ENCODE assay signal across 27 cellular contexts in genomic region chr2:217466104-217466503, GRCh38.
"Had no signal": no experiment of that assay in that cellular context is flagged by ENCODE, and none has a peak within 500 bp of the region (broad histone marks: within the 10 kb centered on the region; RNA-seq: fewer than 3 reads in every experiment).

No MANE protein-coding gene starts in this region.

- H3K4me1 Mint-ChIP-seq: central memory CD8-positive, alpha-beta T cell; immature natural killer cell; naive thymus-derived CD8-positive, alpha-beta T cell; stimulated activated effector memory CD8-positive, alpha-beta T cell treated with anti-CD3 and anti-CD28 coated beads, Interleukin-12 subunit alpha, Interleukin-12 subunit beta, amount 100 ng/mL, for 72 hours had no signal

- H3K27me3 ChIP-seq: esophagus squamous epithelium, heart right ventricle, neutrophil, pancreas, right lobe of liver, stomach, thyroid gland had no signal

- DNase-seq: dermis blood vessel endothelial cell; effector memory CD4-positive, alpha-beta T cell; esophagus squamous epithelium; foreskin melanocyte; glutamatergic neuron; heart right ventricle; hypothalamus; immature natural killer cell; islet precursor cell; kidney glomerular epithelial cell; left ventricle myocardium superior; lower lobe of right lung; mucosa of descending colon; naive thymus-derived CD8-positive, alpha-beta T cell; pancreas; right lobe of liver; stimulated activated CD4-positive, alpha-beta T cell treated with anti-CD3 and anti-CD28 coated beads, Interleukin-2, amount 100 ng/mL, for 24 hours; stimulated activated CD4-positive, alpha-beta T cell treated with anti-CD3 and anti-CD28 coated beads, Interleukin-4, amount 100 ng/mL, for 24 hours; stimulated activated naive CD4-positive, alpha-beta T cell treated with Interleukin-2 at 50 U/mL for 16 hours; stomach had no signal

- ATAC-seq: heart right ventricle; left ventricle myocardium superior; lower lobe of right lung; mucosa of descending colon; naive thymus-derived CD8-positive, alpha-beta T cell; right lobe of liver; stimulated activated effector memory CD8-positive, alpha-beta T cell treated with anti-CD3 and anti-CD28 coated beads, Interleukin-12 subunit alpha, Interleukin-12 subunit beta, amount 100 ng/mL, for 72 hours had no signal

- H3K36me3 Mint-ChIP-seq: mesothelial cell of epicardium; stimulated activated effector memory CD8-positive, alpha-beta T cell treated with anti-CD3 and anti-CD28 coated beads, Interleukin-12 subunit alpha, Interleukin-12 subunit beta, amount 100 ng/mL, for 72 hours; type B pancreatic cell had no signal

- H3K4me3 ChIP-seq: coronary artery, esophagus squamous epithelium, heart right ventricle, lower lobe of right lung, mucosa of descending colon, pancreas, right lobe of liver, stomach, thyroid gland had no signal

- H3K36me3 ChIP-seq: esophagus squamous epithelium, heart right ventricle, lower lobe of right lung, neutrophil, pancreas, right lobe of liver, stomach, thyroid gland had no signal

- H3K27ac Mint-ChIP-seq: immature natural killer cell; mesothelial cell of epicardium; naive thymus-derived CD8-positive, alpha-beta T cell; stimulated activated effector memory CD8-positive, alpha-beta T cell treated with anti-CD3 and anti-CD28 coated beads, Interleukin-12 subunit alpha, Interleukin-12 subunit beta, amount 100 ng/mL, for 72 hours; type B pancreatic cell had no signal

- H3K4me1 ChIP-seq: esophagus squamous epithelium, lower lobe of right lung, pancreas, right lobe of liver, stomach had no signal

- H3K9me3 Mint-ChIP-seq: central memory CD8-positive, alpha-beta T cell; immature natural killer cell; mesothelial cell of epicardium; naive thymus-derived CD8-positive, alpha-beta T cell; stimulated activated effector memory CD8-positive, alpha-beta T cell treated with anti-CD3 and anti-CD28 coated beads, Interleukin-12 subunit alpha, Interleukin-12 subunit beta, amount 100 ng/mL, for 72 hours; type B pancreatic cell had no signal

- H3K9me3 ChIP-seq: esophagus squamous epithelium, lower lobe of right lung, mucosa of descending colon, neutrophil, pancreas, right lobe of liver, stomach, thyroid gland had no signal

- H3K27ac ChIP-seq: heart right ventricle, lower lobe of right lung, neutrophil, pancreas, right lobe of liver, thyroid gland had no signal

- H3K27me3 Mint-ChIP-seq: central memory CD8-positive, alpha-beta T cell had no signal

- H3K4me3 Mint-ChIP-seq: central memory CD8-positive, alpha-beta T cell; immature natural killer cell; mesothelial cell of epicardium; naive thymus-derived CD8-positive, alpha-beta T cell; stimulated activated effector memory CD8-positive, alpha-beta T cell treated with anti-CD3 and anti-CD28 coated beads, Interleukin-12 subunit alpha, Interleukin-12 subunit beta, amount 100 ng/mL, for 72 hours; type B pancreatic cell had no signal
